8 cellular contexts compared by ENCODE assay signal in genomic region chr2:53987336-53987921, GRCh38. TPM values are rescaled to one million over a fixed set of nuclear protein-coding genes. Genes with fewer than 3 reads are reported as not detected.
DNase-seq lines count a peak whose midpoint lies in the region; ATAC-seq and TF ChIP-seq lines count a peak whose summit lies in the region.

No MANE protein-coding gene starts in this region.

- no peaks in the 10 kb centered on the region for H3K27me3 Mint-ChIP-seq in activated naive CD8-positive, alpha-beta T cell treated with anti-CD3 and anti-CD28 coated beads for 36 hours
- H3K27me3 Mint-ChIP-seq in mesothelial cell of epicardium (ENCODE audit: low read depth), result no peaks in the 10 kb centered on the region

- no peak for TF ChIP-seq POLR2A in erythroblast (IDR thresholded peaks at IDR 0.05; ENCODE audit: low read length)

- no peaks in the 10 kb centered on the region for H3K27me3 ChIP-seq in BE2C

- H3K27ac Mint-ChIP-seq in activated naive CD8-positive, alpha-beta T cell treated with anti-CD3 and anti-CD28 coated beads for 36 hours, result peak overlapping the region; percentile 28
- peak overlapping the region; percentile 87 for H3K27ac Mint-ChIP-seq in mesothelial cell of epicardium

- no peak overlapping the region for H3K4me3 ChIP-seq in BE2C (ENCODE audit: low read depth, low read length)

- H3K36me3 Mint-ChIP-seq in activated naive CD8-positive, alpha-beta T cell treated with anti-CD3 and anti-CD28 coated beads for 36 hours, result peaks cover 16% of the 10 kb centered on the region
- H3K36me3 Mint-ChIP-seq in mesothelial cell of epicardium, result peaks cover 21% of the 10 kb centered on the region

- H3K4me1 ChIP-seq in BE2C, result no peaks in the 10 kb centered on the region

- peaks cover 3% of the 10 kb centered on the region for H3K9me3 Mint-ChIP-seq in activated naive CD8-positive, alpha-beta T cell treated with anti-CD3 and anti-CD28 coated beads for 36 hours
- H3K9me3 Mint-ChIP-seq in mesothelial cell of epicardium, result peaks cover 5% of the 10 kb centered on the region

- ATAC-seq in GM19043 (IDR thresholded peaks at IDR 0.05; ENCODE audit: low read depth, unreplicated experiment) (peak; percentile 58), GM18873 (IDR thresholded peaks at IDR 0.05; ENCODE audit: low FRiP score, unreplicated experiment) (no peak)

- no peak overlapping the region for H3K4me3 Mint-ChIP-seq in activated naive CD8-positive, alpha-beta T cell treated with anti-CD3 and anti-CD28 coated beads for 36 hours
- no peak overlapping the region for H3K4me3 Mint-ChIP-seq in mesothelial cell of epicardium

- TF ChIP-seq CTCF in mesothelial cell of epicardium (IDR thresholded peaks at IDR 0.05; ENCODE audit: unreplicated experiment) (no peak), BE2C (IDR thresholded peaks at IDR 0.05; ENCODE audit: low read depth, low read length) (no peak)

- DNase-seq in HT-29 (ENCODE audit: low spot score) (peak; percentile 27), mesothelial cell of epicardium (ENCODE audit: low spot score in 2 of 2, unreplicated experiment in 2 of 2) (no peak), cerebellar nuclear complex (lab: John Stamatoyannopoulos, UW) (no peak), BE2C (no peak), erythroblast (lab: John Stamatoyannopoulos, UW) (no peak)
- no peak for DNase-seq in activated naive CD8-positive, alpha-beta T cell treated with anti-CD3 and anti-CD28 coated beads for 36 hours

- no peaks in the 10 kb centered on the region for H3K9me3 ChIP-seq in BE2C

- peaks cover 20% of the 10 kb centered on the region for H3K4me1 Mint-ChIP-seq in activated naive CD8-positive, alpha-beta T cell treated with anti-CD3 and anti-CD28 coated beads for 36 hours
- peaks cover 12% of the 10 kb centered on the region for H3K4me1 Mint-ChIP-seq in mesothelial cell of epicardium

- H3K36me3 ChIP-seq in BE2C, result no peaks in the 10 kb centered on the region

RNA-seq across cellular contexts. Expression of gene PSME4, which starts 16.6 kb away (rescaled TPM):
- 21.9 and 25.9 TPM in 2 replicates for total RNA-seq in HT-29 (2014; rRNA removed; shearing (Covaris generic))
- total RNA-seq in activated naive CD8-positive, alpha-beta T cell treated with anti-CD3 and anti-CD28 coated beads for 36 hours, result 10 to 100 TPM; 51.8 to 56.0 TPM
- total RNA-seq in mesothelial cell of epicardium, result 62.2 to 68.3 TPM (median 65.4 TPM) in 3 replicates
- 13.7 TPM for polyA plus RNA-seq in BE2C (2012; ENCODE audit: insufficient read depth, insufficient read length, low read depth)
